Comparison of ENCODE assay signal across 8 cellular contexts in genomic region chr4:6327220-6327917, GRCh38. TPM values are rescaled to one million over a fixed set of nuclear protein-coding genes. Genes with fewer than 3 reads are reported as not detected.
DNase-seq lines count a peak whose midpoint lies in the region; ATAC-seq, FAIRE-seq and TF ChIP-seq lines count a peak whose summit lies in the region.

No MANE protein-coding gene starts in this region.

- H3K27ac Mint-ChIP-seq in type B pancreatic cell = no peak overlapping the region

- H3K4me1 Mint-ChIP-seq in type B pancreatic cell (ENCODE audit: unreplicated experiment) = no peaks in the 10 kb centered on the region

- H3K27ac ChIP-seq in SJCRH30 (no peak overlapping the region), gastroesophageal sphincter (no peak overlapping the region), pancreas (no peak overlapping the region)

- no peaks in the 10 kb centered on the region for H3K36me3 Mint-ChIP-seq in type B pancreatic cell

- no peaks in the 10 kb centered on the region; the same call in 1 of the 2 replicates for H3K9me3 ChIP-seq in SJCRH30 (replicated peaks)
- H3K9me3 ChIP-seq in gastroesophageal sphincter = peaks cover 0 to 5% (median 0%) of the 10 kb centered on the region in 3 donors
- no peaks in the 10 kb centered on the region for H3K9me3 ChIP-seq in pancreas

- intact Hi-C loops in pancreas (cut with DNase I) = loop anchor here in 2 of 3 donors (2.0 to 10.0 kb wide), 3 partner anchors 75 to 333 kb away; no protein-coding TSS in a partner anchor

- ATAC-seq in gastroesophageal sphincter (peak; percentile 63), pancreas (peak; percentile 90 to 97 (median 92))

- H3K4me1 ChIP-seq in SJCRH30 = no peaks in the 10 kb centered on the region
- H3K4me1 ChIP-seq in gastroesophageal sphincter = no peaks in the 10 kb centered on the region
- no peaks in the 10 kb centered on the region for H3K4me1 ChIP-seq in pancreas

- WGBS in gastroesophageal sphincter (ENCODE audit: low coverage in 1 of 2), 2 donors = no CpG with 5 or more reads among the region's 21 CpGs
- WGBS in pancreas, 2 donors = 9 to 11% methylated on average over 21 of the region's 21 CpGs

- no peak overlapping the region for H3K4me3 ChIP-seq in Jurkat, Clone E6-1 (ENCODE audit: low read length)
- H3K4me3 ChIP-seq in SJCRH30 (no peak overlapping the region), gastroesophageal sphincter (no peak overlapping the region), pancreas (no peak overlapping the region)

- no peak for TF ChIP-seq POLR2A in gastroesophageal sphincter (IDR thresholded peaks at IDR 0.05)

- peak in 3 of 4 experiments; percentile 97 to 98 (median 97) for TF ChIP-seq CTCF in gastroesophageal sphincter (IDR thresholded peaks at IDR 0.05)
- TF ChIP-seq CTCF in pancreas (IDR thresholded peaks at IDR 0.05) = peak; percentile 96 to 98 (median 96)
- TF ChIP-seq CTCF in type B pancreatic cell (conservative IDR thresholded peaks at IDR 0.05) = peak; percentile 96

- DNase-seq in AML-193 (lab: John Stamatoyannopoulos, UW) = peak; percentile 41 to 51
- peak; percentile 83 for DNase-seq in GM19239 (ENCODE audit: insufficient read length, low spot score)
- peak; percentile 46 for DNase-seq in Jurkat, Clone E6-1 (ENCODE audit: low read depth, low spot score)
- peak; percentile 71 to 86 for DNase-seq in SJCRH30
- peak; percentile 68 for DNase-seq in activated gamma-delta T cell treated with anti-CD3 and anti-CD28 coated beads, Interleukin-2, amount 50 U/mL, for 16 hours (ENCODE audit: low read depth)
- DNase-seq in pancreas = peak; percentile 58 to 95 (median 80)
- DNase-seq in type B pancreatic cell (ENCODE audit: extremely low spot score, unreplicated experiment) = peak; percentile 89

- no peaks in the 10 kb centered on the region for H3K9me3 Mint-ChIP-seq in type B pancreatic cell

- peaks cover 15% of the 10 kb centered on the region for H3K27me3 Mint-ChIP-seq in type B pancreatic cell

- H3K36me3 ChIP-seq in SJCRH30 (no peaks in the 10 kb centered on the region), gastroesophageal sphincter (no peaks in the 10 kb centered on the region), pancreas (no peaks in the 10 kb centered on the region)

- FAIRE-seq in GM19239 (lab: Jason Lieb, UNC) (peak; percentile 70), pancreas (lab: Jason Lieb, UNC) (no peak)

- H3K27me3 ChIP-seq in SJCRH30 = peaks cover 11% of the 10 kb centered on the region; the same call in 1 of the 2 replicates
- H3K27me3 ChIP-seq in gastroesophageal sphincter = peaks cover 29% of the 10 kb centered on the region
- peaks cover 0 to 3% (median 0%) of the 10 kb centered on the region in 4 donors for H3K27me3 ChIP-seq in pancreas

- no peak overlapping the region for H3K4me3 Mint-ChIP-seq in type B pancreatic cell

- no peak for TF ChIP-seq EP300 in gastroesophageal sphincter (IDR thresholded peaks at IDR 0.05)

RNA-seq across cellular contexts. Expression of gene WFS1, which starts 57.7 kb away (rescaled TPM):
- polyA plus RNA-seq in Jurkat, Clone E6-1 (2012; ENCODE audit: insufficient read depth, insufficient read length) = 12.5 TPM
- 14.6 and 15.6 TPM in 2 replicates for total RNA-seq in SJCRH30 (2014; rRNA removed; shearing (Covaris generic))
- 100 to 1,000 TPM in 2 of 4 donors, 10 to 100 TPM in 2; 95.7 to 137 (median 101) TPM for total RNA-seq in gastroesophageal sphincter
- 10 to 100 TPM; 10.2 to 17.2 (median 14.2) TPM for total RNA-seq in pancreas
- polyA plus RNA-seq in pancreas = 10 to 100 TPM; 14.9 to 28.7 TPM
- 41.1 and 48.7 TPM in 2 replicates for total RNA-seq in type B pancreatic cell (ENCODE audit: low replicate concordance)
